In the genomic region with DNA sequence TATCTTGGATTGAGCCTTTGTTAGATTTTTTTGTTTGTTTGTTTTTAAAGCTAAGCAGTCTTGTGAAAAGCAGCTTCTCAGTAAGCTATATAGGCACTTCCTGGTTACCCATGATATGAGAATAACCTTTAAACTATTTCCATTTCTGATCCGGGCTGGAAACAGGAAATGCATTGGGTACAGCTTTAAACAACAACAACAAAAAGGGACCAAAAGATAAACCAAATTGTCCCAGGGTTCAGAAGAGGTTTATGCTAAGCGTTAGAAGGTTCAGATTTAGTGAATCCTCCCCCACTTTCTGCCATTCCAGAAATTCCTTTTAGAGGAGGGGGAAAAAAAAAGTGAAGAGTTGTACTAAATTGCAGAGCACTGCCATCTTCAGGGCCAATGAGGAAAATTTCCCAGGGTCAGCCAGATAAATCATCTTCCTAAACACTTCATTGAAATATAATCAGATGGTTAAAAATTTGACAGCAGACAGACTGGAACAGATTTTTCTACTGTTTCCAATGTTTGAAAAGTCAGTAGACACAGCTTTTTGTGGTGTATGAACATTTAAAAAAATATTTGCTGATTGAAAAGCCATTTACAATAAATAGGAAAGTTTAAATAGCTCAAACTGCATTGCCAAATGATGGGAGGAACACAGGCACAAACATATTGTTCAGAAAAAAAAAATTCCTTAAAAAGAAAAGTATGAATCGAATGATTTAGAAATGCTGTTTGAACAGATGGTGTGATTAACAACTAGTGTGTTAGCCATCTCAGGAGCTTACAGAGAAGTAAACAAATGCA, we compare ENCODE assay signal across 2 cellular contexts.
A peak's percentile ranks its signal among the peaks of the same experiment; 100 is the strongest.
TF ChIP-seq lines count a peak whose summit lies in the region.

No MANE protein-coding gene starts in this region.

TF ChIP-seq in HEK293T, 16 proteins besides CTCF, POLR2A, EP300 and RAD21 (continued from another document):
- peak; percentile 76 for TF ChIP-seq PKNOX1 (IDR thresholded peaks at IDR 0.05)

TF ChIP-seq in H1, 55 proteins besides CTCF, POLR2A, EP300 and RAD21 (continued from another document):
- TF ChIP-seq ATF2 (IDR thresholded peaks at IDR 0.05; ENCODE audit: low read length) (0 out of 2 replicates have a peak, but pooled peaks have one; percentile 31), TEAD4 (IDR thresholded peaks at IDR 0.05; ENCODE audit: low read depth, low read length) (peak; percentile 96), TCF12 (IDR thresholded peaks at IDR 0.05; ENCODE audit: low read depth, low read length) (0 out of 2 replicates have a peak, but pooled peaks have one; percentile 50), KDM5A (IDR thresholded peaks at IDR 0.05; ENCODE audit: low read length) (no peak), ASH2L (IDR thresholded peaks at IDR 0.05; ENCODE audit: low read length) (peak; percentile 100), RBBP5 (IDR thresholded peaks at IDR 0.05; ENCODE audit: borderline replicate concordance, low read depth, low read length) (peak; percentile 99), TAF7 (optimal IDR thresholded peaks at IDR 0.05; ENCODE audit: borderline replicate concordance, low read depth, low read length) (peak; percentile 65)
- TF ChIP-seq, protein P1, sequence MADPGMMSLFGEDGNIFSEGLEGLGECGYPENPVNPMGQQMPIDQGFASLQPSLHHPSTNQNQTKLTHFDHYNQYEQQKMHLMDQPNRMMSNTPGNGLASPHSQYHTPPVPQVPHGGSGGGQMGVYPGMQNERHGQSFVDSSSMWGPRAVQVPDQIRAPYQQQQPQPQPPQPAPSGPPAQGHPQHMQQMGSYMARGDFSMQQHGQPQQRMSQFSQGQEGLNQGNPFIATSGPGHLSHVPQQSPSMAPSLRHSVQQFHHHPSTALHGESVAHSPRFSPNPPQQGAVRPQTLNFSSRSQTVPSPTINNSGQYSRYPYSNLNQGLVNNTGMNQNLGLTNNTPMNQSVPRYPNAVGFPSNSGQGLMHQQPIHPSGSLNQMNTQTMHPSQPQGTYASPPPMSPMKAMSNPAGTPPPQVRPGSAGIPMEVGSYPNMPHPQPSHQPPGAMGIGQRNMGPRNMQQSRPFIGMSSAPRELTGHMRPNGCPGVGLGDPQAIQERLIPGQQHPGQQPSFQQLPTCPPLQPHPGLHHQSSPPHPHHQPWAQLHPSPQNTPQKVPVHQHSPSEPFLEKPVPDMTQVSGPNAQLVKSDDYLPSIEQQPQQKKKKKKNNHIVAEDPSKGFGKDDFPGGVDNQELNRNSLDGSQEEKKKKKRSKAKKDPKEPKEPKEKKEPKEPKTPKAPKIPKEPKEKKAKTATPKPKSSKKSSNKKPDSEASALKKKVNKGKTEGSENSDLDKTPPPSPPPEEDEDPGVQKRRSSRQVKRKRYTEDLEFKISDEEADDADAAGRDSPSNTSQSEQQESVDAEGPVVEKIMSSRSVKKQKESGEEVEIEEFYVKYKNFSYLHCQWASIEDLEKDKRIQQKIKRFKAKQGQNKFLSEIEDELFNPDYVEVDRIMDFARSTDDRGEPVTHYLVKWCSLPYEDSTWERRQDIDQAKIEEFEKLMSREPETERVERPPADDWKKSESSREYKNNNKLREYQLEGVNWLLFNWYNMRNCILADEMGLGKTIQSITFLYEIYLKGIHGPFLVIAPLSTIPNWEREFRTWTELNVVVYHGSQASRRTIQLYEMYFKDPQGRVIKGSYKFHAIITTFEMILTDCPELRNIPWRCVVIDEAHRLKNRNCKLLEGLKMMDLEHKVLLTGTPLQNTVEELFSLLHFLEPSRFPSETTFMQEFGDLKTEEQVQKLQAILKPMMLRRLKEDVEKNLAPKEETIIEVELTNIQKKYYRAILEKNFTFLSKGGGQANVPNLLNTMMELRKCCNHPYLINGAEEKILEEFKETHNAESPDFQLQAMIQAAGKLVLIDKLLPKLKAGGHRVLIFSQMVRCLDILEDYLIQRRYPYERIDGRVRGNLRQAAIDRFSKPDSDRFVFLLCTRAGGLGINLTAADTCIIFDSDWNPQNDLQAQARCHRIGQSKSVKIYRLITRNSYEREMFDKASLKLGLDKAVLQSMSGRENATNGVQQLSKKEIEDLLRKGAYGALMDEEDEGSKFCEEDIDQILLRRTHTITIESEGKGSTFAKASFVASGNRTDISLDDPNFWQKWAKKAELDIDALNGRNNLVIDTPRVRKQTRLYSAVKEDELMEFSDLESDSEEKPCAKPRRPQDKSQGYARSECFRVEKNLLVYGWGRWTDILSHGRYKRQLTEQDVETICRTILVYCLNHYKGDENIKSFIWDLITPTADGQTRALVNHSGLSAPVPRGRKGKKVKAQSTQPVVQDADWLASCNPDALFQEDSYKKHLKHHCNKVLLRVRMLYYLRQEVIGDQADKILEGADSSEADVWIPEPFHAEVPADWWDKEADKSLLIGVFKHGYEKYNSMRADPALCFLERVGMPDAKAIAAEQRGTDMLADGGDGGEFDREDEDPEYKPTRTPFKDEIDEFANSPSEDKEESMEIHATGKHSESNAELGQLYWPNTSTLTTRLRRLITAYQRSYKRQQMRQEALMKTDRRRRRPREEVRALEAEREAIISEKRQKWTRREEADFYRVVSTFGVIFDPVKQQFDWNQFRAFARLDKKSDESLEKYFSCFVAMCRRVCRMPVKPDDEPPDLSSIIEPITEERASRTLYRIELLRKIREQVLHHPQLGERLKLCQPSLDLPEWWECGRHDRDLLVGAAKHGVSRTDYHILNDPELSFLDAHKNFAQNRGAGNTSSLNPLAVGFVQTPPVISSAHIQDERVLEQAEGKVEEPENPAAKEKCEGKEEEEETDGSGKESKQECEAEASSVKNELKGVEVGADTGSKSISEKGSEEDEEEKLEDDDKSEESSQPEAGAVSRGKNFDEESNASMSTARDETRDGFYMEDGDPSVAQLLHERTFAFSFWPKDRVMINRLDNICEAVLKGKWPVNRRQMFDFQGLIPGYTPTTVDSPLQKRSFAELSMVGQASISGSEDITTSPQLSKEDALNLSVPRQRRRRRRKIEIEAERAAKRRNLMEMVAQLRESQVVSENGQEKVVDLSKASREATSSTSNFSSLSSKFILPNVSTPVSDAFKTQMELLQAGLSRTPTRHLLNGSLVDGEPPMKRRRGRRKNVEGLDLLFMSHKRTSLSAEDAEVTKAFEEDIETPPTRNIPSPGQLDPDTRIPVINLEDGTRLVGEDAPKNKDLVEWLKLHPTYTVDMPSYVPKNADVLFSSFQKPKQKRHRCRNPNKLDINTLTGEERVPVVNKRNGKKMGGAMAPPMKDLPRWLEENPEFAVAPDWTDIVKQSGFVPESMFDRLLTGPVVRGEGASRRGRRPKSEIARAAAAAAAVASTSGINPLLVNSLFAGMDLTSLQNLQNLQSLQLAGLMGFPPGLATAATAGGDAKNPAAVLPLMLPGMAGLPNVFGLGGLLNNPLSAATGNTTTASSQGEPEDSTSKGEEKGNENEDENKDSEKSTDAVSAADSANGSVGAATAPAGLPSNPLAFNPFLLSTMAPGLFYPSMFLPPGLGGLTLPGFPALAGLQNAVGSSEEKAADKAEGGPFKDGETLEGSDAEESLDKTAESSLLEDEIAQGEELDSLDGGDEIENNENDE (IDR thresholded peaks at IDR 0.05; ENCODE audit: insufficient replicate concordance, low read length) = peak; percentile 82
